Comparison of ENCODE assay signal across 1 cellular context in genomic region chr1:147292635-147293251, GRCh38.
TF ChIP-seq lines count a peak whose summit lies in the region.

No MANE protein-coding gene starts in this region.

TF ChIP-seq in H1, 55 proteins besides CTCF, POLR2A, EP300 and RAD21 (continued from another document):
- TF ChIP-seq CHD7 (IDR thresholded peaks at IDR 0.05; ENCODE audit: insufficient replicate concordance, low read length) (no peak), EGR1 (IDR thresholded peaks at IDR 0.05; ENCODE audit: borderline replicate concordance, low read depth, low read length) (no peak), SP1 (IDR thresholded peaks at IDR 0.05; ENCODE audit: low read depth, low read length) (no peak), CHD1 (IDR thresholded peaks at IDR 0.05; ENCODE audit: low read depth, low read length) (no peak), POLR2AphosphoS5 (IDR thresholded peaks at IDR 0.05; ENCODE audit: low read depth, low read length) (no peak)
TF ChIP-seq in H1: peak in this region for 0.
